In the genomic region with DNA sequence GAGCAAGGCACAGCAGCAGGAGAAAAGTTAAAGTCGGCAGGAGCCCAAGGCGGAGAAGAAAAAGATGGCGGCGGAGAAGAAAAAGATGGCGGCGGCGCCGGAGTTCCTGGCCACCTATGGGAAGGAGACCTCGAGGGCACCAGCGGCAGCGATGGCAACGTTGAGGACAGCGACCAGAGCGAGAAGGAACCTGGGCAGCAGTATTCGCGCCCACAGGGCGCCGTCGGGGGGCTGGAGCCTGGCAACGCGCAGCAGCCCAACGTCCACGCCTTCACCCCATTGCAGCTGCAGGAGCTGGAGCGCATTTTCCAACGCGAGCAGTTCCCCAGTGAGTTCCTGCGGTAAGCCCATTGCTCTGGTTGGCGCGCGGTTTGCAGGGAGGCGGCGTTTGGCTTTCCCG, we compare ENCODE assay signal across 7 cellular contexts. TPM values are rescaled to one million over a fixed set of nuclear protein-coding genes. Genes with fewer than 3 reads are reported as not detected.
"Had no signal": no experiment of that assay in that cellular context is flagged by ENCODE, and none has a peak within 500 bp of the region (broad histone marks: within the 10 kb centered on the region; RNA-seq: fewer than 3 reads in every experiment).

No MANE protein-coding gene starts in this region.

RNA-seq across cellular contexts. Expression of gene RHOXF2, which starts 0.7 kb away (rescaled TPM):
- total RNA-seq: GM23248, GM23338, H1, H4, H7, H9, HFFc6 had no signal
- polyA plus RNA-seq: GM23248, H1 had no signal

RNA-seq across cellular contexts. Expression of gene RHOXF1, which starts 43.4 kb away (rescaled TPM):
- total RNA-seq: GM23248, H1, H4, H7, H9, HFFc6 had no signal
- polyA plus RNA-seq: GM23248, GM23338, H1 had no signal
